In the genomic region with DNA sequence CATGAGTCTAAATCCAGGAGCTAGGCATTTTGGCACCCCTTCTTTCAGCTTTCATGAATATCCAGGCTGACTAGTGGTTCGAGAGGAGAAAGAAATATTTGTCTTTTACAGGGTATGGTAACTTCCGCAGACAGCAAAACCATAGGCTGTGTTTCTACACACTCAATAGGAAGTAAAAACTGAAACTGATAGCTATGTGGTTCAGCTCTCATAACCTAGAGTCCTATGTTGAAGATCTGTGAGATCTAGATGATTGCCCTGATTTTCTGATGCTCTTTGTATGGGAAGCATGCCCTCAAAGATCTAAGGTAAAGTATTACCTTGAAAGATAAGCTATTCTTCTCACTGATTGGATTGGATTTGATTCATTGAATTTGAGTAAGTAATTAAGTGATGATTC, we compare ENCODE assay signal across 11 cellular contexts.
DNase-seq lines count a peak whose midpoint lies in the region; ATAC-seq and FAIRE-seq lines count a peak whose summit lies in the region.
"Had no signal": no experiment of that assay in that cellular context is flagged by ENCODE, and none has a peak within 500 bp of the region (broad histone marks: within the 10 kb centered on the region; RNA-seq: fewer than 3 reads in every experiment).

No MANE protein-coding gene starts in this region.

- peak overlapping the region in 5 of 6 donors; percentile 23 to 94 (median 58) for H3K27ac Mint-ChIP-seq in naive B cell

- intact Hi-C loops in head of caudate nucleus (cut with DNase I): no loop called here

- FAIRE-seq in frontal cortex (lab: Jason Lieb, UNC): no peak
- FAIRE-seq: A549, endometrium had no signal

- H3K9me3 Mint-ChIP-seq in naive B cell: peaks cover 0 to 2% (median 0%) of the 10 kb centered on the region in 7 donors

- no peaks in the 10 kb centered on the region for H3K36me3 Mint-ChIP-seq in naive B cell

- no peak for DNase-seq in activated CD4-positive, CD25-positive, alpha-beta regulatory T cell treated with anti-CD3 and anti-CD28 coated beads, Interleukin-2, amount 50 U/mL, for 72 hours
- DNase-seq in naive B cell (peak; percentile 29), head of caudate nucleus (no peak), Ammon's horn (ENCODE audit: low spot score) (no peak), frontal cortex (ENCODE audit: low spot score in 2 of 2) (no peak)
- DNase-seq: left ventricle myocardium superior had no signal

- H3K27me3 Mint-ChIP-seq in naive B cell: no peaks in the 10 kb centered on the region

- peaks cover 4 to 7% (median 6%) of the 10 kb centered on the region in 3 donors for H3K4me1 Mint-ChIP-seq in naive B cell

- peak; percentile 90 to 100 for ATAC-seq in activated CD4-positive, CD25-positive, alpha-beta regulatory T cell treated with anti-CD3 and anti-CD28 coated beads, Interleukin-2, amount 50 U/mL, for 24 hours
- ATAC-seq in GM21526 (IDR thresholded peaks at IDR 0.05; ENCODE audit: low FRiP score, unreplicated experiment) (peak; percentile 100), HG03378 (IDR thresholded peaks at IDR 0.05; ENCODE audit: unreplicated experiment) (peak; percentile 100), naive B cell (ENCODE audit: low read depth in 2 of 2) (peak; percentile 100)
- ATAC-seq: A549, left ventricle myocardium superior had no signal

- H3K4me3 Mint-ChIP-seq in naive B cell: peak overlapping the region in 4 of 8 donors; percentile 24 to 71 (median 61)
